19 cellular contexts compared by ENCODE assay signal in the genomic region with DNA sequence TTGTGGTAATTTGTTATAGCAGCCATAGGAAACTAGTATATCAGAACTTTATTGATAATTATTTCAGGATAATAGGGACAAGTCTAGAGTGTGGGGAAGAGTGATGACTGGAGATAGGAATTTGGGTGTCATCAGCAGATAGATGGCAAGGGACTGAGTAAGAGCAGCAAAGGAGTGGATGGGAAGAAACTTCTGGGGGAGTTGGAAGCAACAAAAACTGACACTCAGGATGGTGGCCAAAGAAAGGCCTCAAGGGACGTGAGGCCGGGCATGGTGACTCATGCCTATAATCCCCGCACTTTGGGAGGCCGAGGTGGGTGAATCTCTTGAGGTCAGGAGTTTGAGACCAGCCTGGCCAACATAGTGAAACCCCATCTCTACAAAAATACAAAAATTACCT.
"Had no signal": no experiment of that assay in that cellular context is flagged by ENCODE, and none has a peak within 500 bp of the region (broad histone marks: within the 10 kb centered on the region; RNA-seq: fewer than 3 reads in every experiment).

No MANE protein-coding gene starts in this region.

- H3K27me3 Mint-ChIP-seq: activated B cell treated with CpG ODN at 0.5 μM for 24 hours; activated CD4-positive, alpha-beta T cell treated with anti-CD3 and anti-CD28 coated beads, Interleukin-2, amount 10 ng/mL, durations not matched to agents 24 days and 14 days; activated naive CD8-positive, alpha-beta T cell treated with anti-CD3 and anti-CD28 coated beads, Interleukin-2, amount 50 U/mL, for 24 hours; memory B cell; naive thymus-derived CD4-positive, alpha-beta T cell; stimulated activated naive CD8-positive, alpha-beta T cell treated with anti-CD3 and anti-CD28 coated beads, Interleukin-15, amount 100 ng/mL, for 72 hours had no signal

- H3K4me3 Mint-ChIP-seq: activated B cell treated with CpG ODN at 0.5 μM for 24 hours; activated CD4-positive, alpha-beta T cell treated with anti-CD3 and anti-CD28 coated beads, Interleukin-2, amount 10 ng/mL, durations not matched to agents 24 days and 14 days; activated CD8-positive, alpha-beta T cell treated with anti-CD3 and anti-CD28 coated beads, Interleukin-2, amount 10 ng/mL, durations not matched to agents 7 days and 5 days; activated naive CD8-positive, alpha-beta T cell treated with anti-CD3 and anti-CD28 coated beads, Interleukin-2, amount 50 U/mL, for 24 hours; memory B cell; naive thymus-derived CD4-positive, alpha-beta T cell; stimulated activated naive CD8-positive, alpha-beta T cell treated with anti-CD3 and anti-CD28 coated beads, Interleukin-15, amount 100 ng/mL, for 72 hours had no signal

- H3K27ac ChIP-seq: ascending aorta, cardiac muscle cell, hepatocyte, left ventricle myocardium inferior, pancreas, spleen, upper lobe of right lung had no signal

- H3K27ac Mint-ChIP-seq: activated B cell treated with CpG ODN at 0.5 μM for 24 hours; activated CD4-positive, alpha-beta T cell treated with anti-CD3 and anti-CD28 coated beads, Interleukin-2, amount 10 ng/mL, durations not matched to agents 24 days and 14 days; activated CD8-positive, alpha-beta T cell treated with anti-CD3 and anti-CD28 coated beads, Interleukin-2, amount 10 ng/mL, durations not matched to agents 7 days and 5 days; activated naive CD8-positive, alpha-beta T cell treated with anti-CD3 and anti-CD28 coated beads, Interleukin-2, amount 50 U/mL, for 24 hours; memory B cell; naive thymus-derived CD4-positive, alpha-beta T cell; stimulated activated naive CD8-positive, alpha-beta T cell treated with anti-CD3 and anti-CD28 coated beads, Interleukin-15, amount 100 ng/mL, for 72 hours had no signal

- H3K36me3 ChIP-seq: ascending aorta, cardiac muscle cell, left ventricle myocardium inferior, pancreas, spleen, upper lobe of right lung had no signal

- DNase-seq: activated B cell treated with CpG ODN at 0.5 μM for 24 hours; activated CD4-positive, alpha-beta T cell treated with anti-CD3 and anti-CD28 coated beads, Interleukin-2, amount 10 ng/mL, durations not matched to agents 24 days and 14 days; activated CD8-positive, alpha-beta memory T cell treated with anti-CD3 and anti-CD28 coated beads, Interleukin-2, amount 50 U/mL, for 48 hours; activated CD8-positive, alpha-beta T cell treated with anti-CD3 and anti-CD28 coated beads, Interleukin-2, amount 10 ng/mL, durations not matched to agents 7 days and 5 days; activated naive CD8-positive, alpha-beta T cell treated with anti-CD3 and anti-CD28 coated beads, Interleukin-2, amount 50 U/mL, for 24 hours; erythroblast; kidney; left ventricle myocardium inferior; mucosa of descending colon; naive thymus-derived CD4-positive, alpha-beta T cell; pancreas; spleen; stimulated activated naive CD8-positive, alpha-beta T cell treated with anti-CD3 and anti-CD28 coated beads, Interleukin-15, amount 100 ng/mL, for 72 hours; upper lobe of right lung had no signal

- H3K4me1 Mint-ChIP-seq: activated CD4-positive, alpha-beta T cell treated with anti-CD3 and anti-CD28 coated beads, Interleukin-2, amount 10 ng/mL, durations not matched to agents 24 days and 14 days; activated naive CD8-positive, alpha-beta T cell treated with anti-CD3 and anti-CD28 coated beads, Interleukin-2, amount 50 U/mL, for 24 hours; memory B cell; stimulated activated naive CD8-positive, alpha-beta T cell treated with anti-CD3 and anti-CD28 coated beads, Interleukin-15, amount 100 ng/mL, for 72 hours had no signal

- H3K4me3 ChIP-seq: ascending aorta, cardiac muscle cell, hepatocyte, left ventricle myocardium inferior, mucosa of descending colon, pancreas, spleen, upper lobe of right lung had no signal

- H3K4me1 ChIP-seq: ascending aorta, left ventricle myocardium inferior, pancreas, spleen, upper lobe of right lung had no signal

- H3K9me3 Mint-ChIP-seq: activated B cell treated with CpG ODN at 0.5 μM for 24 hours; activated CD4-positive, alpha-beta T cell treated with anti-CD3 and anti-CD28 coated beads, Interleukin-2, amount 10 ng/mL, durations not matched to agents 24 days and 14 days; activated naive CD8-positive, alpha-beta T cell treated with anti-CD3 and anti-CD28 coated beads, Interleukin-2, amount 50 U/mL, for 24 hours; memory B cell; naive thymus-derived CD4-positive, alpha-beta T cell; stimulated activated naive CD8-positive, alpha-beta T cell treated with anti-CD3 and anti-CD28 coated beads, Interleukin-15, amount 100 ng/mL, for 72 hours had no signal

- H3K9me3 ChIP-seq: ascending aorta, left ventricle myocardium inferior, mucosa of descending colon, pancreas, spleen, upper lobe of right lung had no signal

- ATAC-seq: activated CD8-positive, alpha-beta T cell treated with anti-CD3 and anti-CD28 coated beads, Interleukin-2, amount 10 ng/mL, durations not matched to agents 7 days and 5 days; activated naive CD8-positive, alpha-beta T cell treated with anti-CD3 and anti-CD28 coated beads, Interleukin-2, amount 50 U/mL, for 24 hours; mucosa of descending colon; naive thymus-derived CD4-positive, alpha-beta T cell; pancreas; sciatic nerve; stimulated activated naive CD8-positive, alpha-beta T cell treated with anti-CD3 and anti-CD28 coated beads, Interleukin-15, amount 100 ng/mL, for 72 hours; upper lobe of right lung had no signal

- H3K27me3 ChIP-seq: ascending aorta, cardiac muscle cell, hepatocyte, pancreas, spleen, upper lobe of right lung had no signal
